In genomic region chr1:200979574-200980451, GRCh38 we compare ENCODE assay signal across 8 cellular contexts. TPM values are rescaled to one million over a fixed set of nuclear protein-coding genes. Genes with fewer than 3 reads are reported as not detected.
DNase-seq lines count a peak whose midpoint lies in the region; TF ChIP-seq lines count a peak whose summit lies in the region.

No MANE protein-coding gene starts in this region.

- H3K27me3 ChIP-seq in sigmoid colon = no peaks in the 10 kb centered on the region

- H3K4me3 ChIP-seq in epithelial cell of esophagus (ENCODE audit: low read length) (no peak overlapping the region), sigmoid colon (no peak overlapping the region)

- no peaks in the 10 kb centered on the region for H3K4me1 ChIP-seq in sigmoid colon

- peak; percentile 13 to 58 for DNase-seq in NCI-H524 (lab: John Stamatoyannopoulos, UW)
- DNase-seq in NCI-H524 treated with DMSO at 0.1 percent for 48 hours (lab: John Stamatoyannopoulos, UW) = no peak
- peak; percentile 53 for DNase-seq in NCI-H1105 treated with DMSO at 0.1 percent for 48 hours (lab: John Stamatoyannopoulos, UW)
- DNase-seq in activated CD4-positive, alpha-beta T cell treated with anti-CD3 and anti-CD28 coated beads, Interleukin-2, amount 50 U/mL, for 1 hour = peak; percentile 64
- DNase-seq in epithelial cell of esophagus (ENCODE audit: low read depth) = peak; percentile 30
- DNase-seq in stimulated activated CD4-positive, alpha-beta T cell treated with anti-CD3 and anti-CD28 coated beads, Interleukin-12 subunit alpha, Interleukin-12 subunit beta, amount 100 ng/mL, for 4 hours = peak; percentile 66
- DNase-seq in caudate nucleus (lab: John Stamatoyannopoulos, UW) = no peak
- no peak for DNase-seq in sigmoid colon

- 89 to 91% methylated on average over 13 of the region's 13 CpGs for whole genome bisulfite sequencing in sigmoid colon, 2 donors

- no peaks in the 10 kb centered on the region for H3K36me3 ChIP-seq in sigmoid colon

- no peaks in the 10 kb centered on the region for H3K9me3 ChIP-seq in sigmoid colon

- no peak for TF ChIP-seq EP300 in sigmoid colon (IDR thresholded peaks at IDR 0.05)

- intact Hi-C loops in sigmoid colon (cut with DNase I) = no loop called here

- no peak for TF ChIP-seq POLR2A in sigmoid colon (IDR thresholded peaks at IDR 0.05)

- H3K27ac ChIP-seq in caudate nucleus (ENCODE audit: low read depth, low read length) (no peak overlapping the region), sigmoid colon (no peak overlapping the region)

- TF ChIP-seq CTCF in epithelial cell of esophagus (IDR thresholded peaks at IDR 0.05; ENCODE audit: insufficient read depth, low read depth, low read length, missing control alignments) = peak; percentile 47
- no peak for TF ChIP-seq CTCF in sigmoid colon (IDR thresholded peaks at IDR 0.05)

RNA-seq across cellular contexts. Expression of gene KIF21B, which starts 43.7 kb away (rescaled TPM):
- under 1 TPM; 0.28 to 0.82 (median 0.76) TPM for total RNA-seq in sigmoid colon
- polyA plus RNA-seq in sigmoid colon = 10 to 100 TPM in 1 of 3 donors, 1 to 10 TPM in 1, under 1 TPM in 1; 0.60 to 18.4 (median 2.1) TPM

Comparison
In these comparisons a context has a peak if more than half of its experiments do, and no peak if none do; other contexts are left out.
1. DNase-seq: peak in NCI-H524 (2 of 2), NCI-H1105 treated with DMSO at 0.1 percent for 48 hours (single experiment), activated CD4-positive, alpha-beta T cell treated with anti-CD3 and anti-CD28 coated beads, Interleukin-2, amount 50 U/mL, for 1 hour (single experiment), epithelial cell of esophagus (single experiment) and stimulated activated CD4-positive, alpha-beta T cell treated with anti-CD3 and anti-CD28 coated beads, Interleukin-12 subunit alpha, Interleukin-12 subunit beta, amount 100 ng/mL, for 4 hours (single experiment); none in NCI-H524 treated with DMSO at 0.1 percent for 48 hours (single experiment), caudate nucleus (0 of 61) and sigmoid colon (single experiment).